In genomic region chr1:94634977-94635416, GRCh38 we compare ENCODE assay signal across 1 cellular context.
TF ChIP-seq lines count a peak whose summit lies in the region.

No MANE protein-coding gene starts in this region.

TF ChIP-seq in K562, 482 proteins besides CTCF, POLR2A, EP300 and RAD21 (continued from another document and continues in another):
- TF ChIP-seq MLLT1 (IDR thresholded peaks at IDR 0.05) (0 out of 4 replicates have a peak, but pooled peaks of 1 of the 2 experiments have one; percentile 49), BDP1 (IDR thresholded peaks at IDR 0.05; ENCODE audit: insufficient read depth, insufficient read length) (no peak), MAFG (tag; conservative IDR thresholded peaks at IDR 0.05) (no peak), KAT8 (IDR thresholded peaks at IDR 0.05; ENCODE audit: low read depth) (no peak), ATF6 (CRISPR knock-in tag; IDR thresholded peaks at IDR 0.05) (no peak), ARHGAP35 (IDR thresholded peaks at IDR 0.05; ENCODE audit: partially characterized antibody) (no peak), FOSL1 (tag; conservative IDR thresholded peaks at IDR 0.05) (peak; percentile 78), RFX7 (CRISPR knock-in tag; IDR thresholded peaks at IDR 0.05) (no peak), MED1 (CRISPR knock-in tag; IDR thresholded peaks at IDR 0.05; ENCODE audit: borderline replicate concordance) (no peak), ETV1 (tag; conservative IDR thresholded peaks at IDR 0.05; ENCODE audit: low read depth) (no peak), ELF2 (CRISPR knock-in tag; IDR thresholded peaks at IDR 0.05) (no peak), BHLHE40 (IDR thresholded peaks at IDR 0.05; ENCODE audit: low read length) (no peak), SAP30 (IDR thresholded peaks at IDR 0.05; ENCODE audit: borderline replicate concordance, insufficient read depth, low read depth, low read length, poor library complexity, severe bottlenecking) (no peak), BCLAF1 (IDR thresholded peaks at IDR 0.05; ENCODE audit: borderline replicate concordance in 1 of 2, control insufficient read depth in 1 of 2, low read depth in 2 of 2, low read length in 1 of 2) (no peak), ZSCAN32 (CRISPR knock-in tag; IDR thresholded peaks at IDR 0.05) (no peak), MCM2 (IDR thresholded peaks at IDR 0.05; ENCODE audit: low read depth) (no peak), CREB3L1 (IDR thresholded peaks at IDR 0.05; ENCODE audit: borderline replicate concordance, low read depth) (no peak), FOXM1 (IDR thresholded peaks at IDR 0.05; ENCODE audit: low read depth) (peak; percentile 88), FOXM1 (CRISPR knock-in tag; IDR thresholded peaks at IDR 0.05; ENCODE audit: low read depth) (no peak), NFE2L1 (tag; IDR thresholded peaks at IDR 0.05; ENCODE audit: borderline replicate concordance, low read depth) (no peak), BACH1 (tag; IDR thresholded peaks at IDR 0.05) (no peak), CXXC5 (CRISPR knock-in tag; IDR thresholded peaks at IDR 0.05) (peak; percentile 71), WHSC1 (IDR thresholded peaks at IDR 0.05; ENCODE audit: low read length) (no peak), BRF1 (IDR thresholded peaks at IDR 0.05; ENCODE audit: borderline replicate concordance, extremely low read depth, insufficient read length) (no peak), RBM25 (IDR thresholded peaks at IDR 0.05; ENCODE audit: low read depth, low read length, severe bottlenecking) (no peak), ESRRA (IDR thresholded peaks at IDR 0.05; ENCODE audit: borderline replicate concordance, low read depth) (peak; percentile 18; the same call in 1 of the 2 replicates), TCF7L2 (IDR thresholded peaks at IDR 0.05; ENCODE audit: low read depth, low read length) (no peak), CCNT2 (IDR thresholded peaks at IDR 0.05; ENCODE audit: borderline replicate concordance, extremely low read depth, insufficient read length, low read depth, low read length) (peak; percentile 67), TGIF2 (CRISPR knock-in tag; IDR thresholded peaks at IDR 0.05) (no peak), MXI1 (IDR thresholded peaks at IDR 0.05; ENCODE audit: low read depth, low read length) (peak; percentile 30; the same call in 1 of the 2 replicates), NR3C1 (CRISPR knock-in tag; IDR thresholded peaks at IDR 0.05) (no peak), NCOR1 (IDR thresholded peaks at IDR 0.05) (peak; percentile 95), ZBTB5 (IDR thresholded peaks at IDR 0.05) (no peak), RBM22 (IDR thresholded peaks at IDR 0.05; ENCODE audit: low read depth, low read length, poor library complexity, severe bottlenecking) (no peak), ZNF24 (IDR thresholded peaks at IDR 0.05) (no peak), ZKSCAN8 (CRISPR knock-in tag; IDR thresholded peaks at IDR 0.05) (peak; percentile 76; the same call in 1 of the 2 replicates), NR1H2 (CRISPR knock-in tag; IDR thresholded peaks at IDR 0.05) (no peak), TSHZ1 (CRISPR knock-in tag; IDR thresholded peaks at IDR 0.05) (no peak), HOMEZ (CRISPR knock-in tag; IDR thresholded peaks at IDR 0.05) (no peak), XRCC5 (IDR thresholded peaks at IDR 0.05; ENCODE audit: low read depth, low read length) (no peak), HSF4 (CRISPR knock-in tag; IDR thresholded peaks at IDR 0.05; ENCODE audit: borderline replicate concordance) (no peak), SIRT6 (IDR thresholded peaks at IDR 0.05; ENCODE audit: low read depth, low read length) (no peak), ZNF609 (CRISPR knock-in tag; IDR thresholded peaks at IDR 0.05; ENCODE audit: borderline replicate concordance) (no peak), HNRNPLL (IDR thresholded peaks at IDR 0.05; ENCODE audit: low read depth, low read length, poor library complexity, severe bottlenecking) (no peak), DMBX1 (CRISPR knock-in tag; IDR thresholded peaks at IDR 0.05; ENCODE audit: borderline replicate concordance) (peak; percentile 93), MTA2 (IDR thresholded peaks at IDR 0.05; ENCODE audit: low read depth) (peak; percentile 93)
